In genomic region chr9:112887377-112887776, GRCh38 we compare ENCODE assay signal across 9 cellular contexts. TPM values are rescaled to one million over a fixed set of nuclear protein-coding genes. Genes with fewer than 3 reads are reported as not detected.
A peak's percentile ranks its signal among the peaks of the same experiment; 100 is the strongest.
DNase-seq lines count a peak whose midpoint lies in the region; ATAC-seq and TF ChIP-seq lines count a peak whose summit lies in the region.
"Had no signal": no experiment of that assay in that cellular context is flagged by ENCODE, and none has a peak within 500 bp of the region (broad histone marks: within the 10 kb centered on the region; RNA-seq: fewer than 3 reads in every experiment).

No MANE protein-coding gene starts in this region.

- H3K27ac Mint-ChIP-seq in WTC11 = no peak overlapping the region
- H3K27ac Mint-ChIP-seq in naive thymus-derived CD4-positive, alpha-beta T cell = no peak overlapping the region

- no peaks in the 10 kb centered on the region for H3K36me3 ChIP-seq in naive thymus-derived CD4-positive, alpha-beta T cell (ENCODE audit: control insufficient read depth in 2 of 3, insufficient read depth in 3 of 3, low read length in 3 of 3)

- in situ Hi-C loops in ACHN (cut with HindIII; ENCODE audit: low pct_ligation_motif_present, low pct_unique_long_range_greater_than_20kb, low sequenced_read_pairs) = no loop called here

- ATAC-seq in WTC11 (peak; percentile 79), GM21526 (IDR thresholded peaks at IDR 0.05; ENCODE audit: low FRiP score, unreplicated experiment) (no peak)
- peak; percentile 76 for ATAC-seq in naive thymus-derived CD4-positive, alpha-beta T cell

- CTCF ChIA-PET in WTC11 (lab: Charles Lee) = interaction anchor here (0.5 to 3.4 kb wide), 29 partner anchors 10 to 774 kb away, joined by 3 to 36 read pairs (median 4); partner anchors contain the start of genes INIP and SNX30
- CTCF ChIA-PET in naive thymus-derived CD4-positive, alpha-beta T cell (lab: Charles Lee) = no interaction called here

- H3K4me1 Mint-ChIP-seq in WTC11 = peaks cover 9% of the 10 kb centered on the region
- no peaks in the 10 kb centered on the region for H3K4me1 Mint-ChIP-seq in naive thymus-derived CD4-positive, alpha-beta T cell
- H3K4me1 Mint-ChIP-seq: central memory CD8-positive, alpha-beta T cell had no signal

- no peaks in the 10 kb centered on the region for H3K4me1 ChIP-seq in naive thymus-derived CD4-positive, alpha-beta T cell (ENCODE audit: control insufficient read depth in 2 of 2, insufficient read depth in 2 of 2, low read length in 2 of 2)

- H3K4me3 Mint-ChIP-seq in WTC11 = no peak overlapping the region
- H3K4me3 Mint-ChIP-seq in naive thymus-derived CD4-positive, alpha-beta T cell = no peak overlapping the region
- H3K4me3 Mint-ChIP-seq: central memory CD8-positive, alpha-beta T cell had no signal

- POLR2A ChIA-PET in WTC11 (lab: Charles Lee) = no interaction called here
- POLR2A ChIA-PET in naive thymus-derived CD4-positive, alpha-beta T cell (lab: Charles Lee) = no interaction called here

- H3K9me3 ChIP-seq in naive thymus-derived CD4-positive, alpha-beta T cell (ENCODE audit: control insufficient read depth in 2 of 3, low read length in 3 of 3) = no peaks in the 10 kb centered on the region

- no peaks in the 10 kb centered on the region for H3K36me3 Mint-ChIP-seq in WTC11
- H3K36me3 Mint-ChIP-seq in naive thymus-derived CD4-positive, alpha-beta T cell = peaks cover 0 to 7% (median 0%) of the 10 kb centered on the region in 5 donors

- H3K27me3 ChIP-seq in naive thymus-derived CD4-positive, alpha-beta T cell (ENCODE audit: control insufficient read depth in 2 of 2, insufficient read depth in 2 of 2, low read length in 2 of 2) = no peaks in the 10 kb centered on the region

- peak; percentile 45 for TF ChIP-seq CTCF in WTC11 (IDR thresholded peaks at IDR 0.05)

- H3K9me3 Mint-ChIP-seq in WTC11 = no peaks in the 10 kb centered on the region
- H3K9me3 Mint-ChIP-seq in naive thymus-derived CD4-positive, alpha-beta T cell = peaks cover 0 to 6% (median 0%) of the 10 kb centered on the region in 11 donors
- H3K9me3 Mint-ChIP-seq: central memory CD8-positive, alpha-beta T cell had no signal

- DNase-seq in NCI-H82 (lab: John Stamatoyannopoulos, UW) (peak; percentile 3), NCI-H82 treated with DMSO at 0.1 percent for 48 hours (lab: John Stamatoyannopoulos, UW; ENCODE audit: unreplicated experiment) (no peak), HuH-7 (ENCODE audit: low spot score) (peak; percentile 45), WTC11 (ENCODE audit: low spot score) (peak; percentile 79), ACHN (no peak), hippocampal formation (lab: John Stamatoyannopoulos, UW) (no peak)
- no peak for DNase-seq in naive thymus-derived CD4-positive, alpha-beta T cell

- no peak overlapping the region for H3K4me3 ChIP-seq in naive thymus-derived CD4-positive, alpha-beta T cell (ENCODE audit: low read length)

- H3K27ac ChIP-seq in naive thymus-derived CD4-positive, alpha-beta T cell (ENCODE audit: low read depth, low read length) = no peak overlapping the region

- intact Hi-C loops in naive thymus-derived CD4-positive, alpha-beta T cell (cut with micrococcal nuclease) = no loop called here

- H3K27me3 Mint-ChIP-seq in WTC11 (ENCODE audit: low read depth) = peaks cover 34% of the 10 kb centered on the region
- peaks cover 18 to 36% (median 26%) of the 10 kb centered on the region in 5 donors for H3K27me3 Mint-ChIP-seq in naive thymus-derived CD4-positive, alpha-beta T cell

TF ChIP-seq in WTC11, 78 proteins besides CTCF, POLR2A, EP300 and RAD21 (continues in another document):
- TF ChIP-seq RORB (CRISPR knock-in tag; IDR thresholded peaks at IDR 0.05) = no peak
- TF ChIP-seq, protein P1, sequence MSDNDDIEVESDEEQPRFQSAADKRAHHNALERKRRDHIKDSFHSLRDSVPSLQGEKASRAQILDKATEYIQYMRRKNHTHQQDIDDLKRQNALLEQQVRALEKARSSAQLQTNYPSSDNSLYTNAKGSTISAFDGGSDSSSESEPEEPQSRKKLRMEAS (CRISPR knock-in tag; IDR thresholded peaks at IDR 0.05) = no peak
- no peak for TF ChIP-seq STAT6 (CRISPR knock-in tag; conservative IDR thresholded peaks at IDR 0.05; ENCODE audit: low read depth)
- TF ChIP-seq, protein P2, sequence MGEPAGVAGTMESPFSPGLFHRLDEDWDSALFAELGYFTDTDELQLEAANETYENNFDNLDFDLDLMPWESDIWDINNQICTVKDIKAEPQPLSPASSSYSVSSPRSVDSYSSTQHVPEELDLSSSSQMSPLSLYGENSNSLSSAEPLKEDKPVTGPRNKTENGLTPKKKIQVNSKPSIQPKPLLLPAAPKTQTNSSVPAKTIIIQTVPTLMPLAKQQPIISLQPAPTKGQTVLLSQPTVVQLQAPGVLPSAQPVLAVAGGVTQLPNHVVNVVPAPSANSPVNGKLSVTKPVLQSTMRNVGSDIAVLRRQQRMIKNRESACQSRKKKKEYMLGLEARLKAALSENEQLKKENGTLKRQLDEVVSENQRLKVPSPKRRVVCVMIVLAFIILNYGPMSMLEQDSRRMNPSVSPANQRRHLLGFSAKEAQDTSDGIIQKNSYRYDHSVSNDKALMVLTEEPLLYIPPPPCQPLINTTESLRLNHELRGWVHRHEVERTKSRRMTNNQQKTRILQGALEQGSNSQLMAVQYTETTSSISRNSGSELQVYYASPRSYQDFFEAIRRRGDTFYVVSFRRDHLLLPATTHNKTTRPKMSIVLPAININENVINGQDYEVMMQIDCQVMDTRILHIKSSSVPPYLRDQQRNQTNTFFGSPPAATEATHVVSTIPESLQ (CRISPR knock-in tag; IDR thresholded peaks at IDR 0.05) = no peak
- no peak for TF ChIP-seq HMGXB4 (CRISPR knock-in tag; IDR thresholded peaks at IDR 0.05)
- TF ChIP-seq KAT7 (CRISPR knock-in tag; IDR thresholded peaks at IDR 0.05; ENCODE audit: borderline replicate concordance) = no peak
- TF ChIP-seq, protein P3, sequence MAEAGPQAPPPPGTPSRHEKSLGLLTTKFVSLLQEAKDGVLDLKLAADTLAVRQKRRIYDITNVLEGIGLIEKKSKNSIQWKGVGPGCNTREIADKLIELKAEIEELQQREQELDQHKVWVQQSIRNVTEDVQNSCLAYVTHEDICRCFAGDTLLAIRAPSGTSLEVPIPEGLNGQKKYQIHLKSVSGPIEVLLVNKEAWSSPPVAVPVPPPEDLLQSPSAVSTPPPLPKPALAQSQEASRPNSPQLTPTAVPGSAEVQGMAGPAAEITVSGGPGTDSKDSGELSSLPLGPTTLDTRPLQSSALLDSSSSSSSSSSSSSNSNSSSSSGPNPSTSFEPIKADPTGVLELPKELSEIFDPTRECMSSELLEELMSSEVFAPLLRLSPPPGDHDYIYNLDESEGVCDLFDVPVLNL (CRISPR knock-in tag; IDR thresholded peaks at IDR 0.05; ENCODE audit: borderline replicate concordance, low read depth) = no peak
- TF ChIP-seq USF2 (CRISPR knock-in tag; IDR thresholded peaks at IDR 0.05) = no peak
- TF ChIP-seq, protein P4, sequence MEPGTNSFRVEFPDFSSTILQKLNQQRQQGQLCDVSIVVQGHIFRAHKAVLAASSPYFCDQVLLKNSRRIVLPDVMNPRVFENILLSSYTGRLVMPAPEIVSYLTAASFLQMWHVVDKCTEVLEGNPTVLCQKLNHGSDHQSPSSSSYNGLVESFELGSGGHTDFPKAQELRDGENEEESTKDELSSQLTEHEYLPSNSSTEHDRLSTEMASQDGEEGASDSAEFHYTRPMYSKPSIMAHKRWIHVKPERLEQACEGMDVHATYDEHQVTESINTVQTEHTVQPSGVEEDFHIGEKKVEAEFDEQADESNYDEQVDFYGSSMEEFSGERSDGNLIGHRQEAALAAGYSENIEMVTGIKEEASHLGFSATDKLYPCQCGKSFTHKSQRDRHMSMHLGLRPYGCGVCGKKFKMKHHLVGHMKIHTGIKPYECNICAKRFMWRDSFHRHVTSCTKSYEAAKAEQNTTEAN (CRISPR knock-in tag; IDR thresholded peaks at IDR 0.05) = no peak

RNA-seq across cellular contexts. Expression of gene SLC46A2, which starts 3.3 kb away (rescaled TPM):
- total RNA-seq in WTC11 (2021) = 0.07 TPM in 1 of 3 replicates, not detected in the others
- 1 to 10 TPM in 1 of 5 experiments, under 1 TPM in 1, not detected in 3; 0.27 to 4.1 TPM for total RNA-seq in naive thymus-derived CD4-positive, alpha-beta T cell
- polyA plus RNA-seq in naive thymus-derived CD4-positive, alpha-beta T cell = under 1 TPM in 1 of 2 donors, not detected in 1; 0.12 TPM

Comparison
In these comparisons a context has a peak if more than half of its experiments do, and no peak if none do; other contexts are left out.
1. DNase-seq: peak in NCI-H82 (single experiment), HuH-7 (single experiment) and WTC11 (single experiment); none in NCI-H82 treated with DMSO at 0.1 percent for 48 hours (single experiment), naive thymus-derived CD4-positive, alpha-beta T cell (0 of 9), ACHN (single experiment) and hippocampal formation (0 of 2).